1 cellular context compared by ENCODE assay signal in genomic region chr3:73148653-73149052, GRCh38.
TF ChIP-seq lines count a peak whose summit lies in the region.

No MANE protein-coding gene starts in this region.

TF ChIP-seq in HepG2, 621 proteins besides CTCF, POLR2A, EP300 and RAD21 (continued from another document):
- TF ChIP-seq ZNF160 (CRISPR knock-in tag; IDR thresholded peaks at IDR 0.05) (no peak), ZNF484 (CRISPR knock-in tag; IDR thresholded peaks at IDR 0.05; ENCODE audit: borderline replicate concordance, low read depth) (no peak), HNRNPL (IDR thresholded peaks at IDR 0.05; ENCODE audit: low read depth, low read length) (no peak), PHF21A (CRISPR knock-in tag; IDR thresholded peaks at IDR 0.05) (no peak), ZNF142 (CRISPR knock-in tag; IDR thresholded peaks at IDR 0.05) (no peak), BCLAF1 (IDR thresholded peaks at IDR 0.05) (no peak), HNF1A (IDR thresholded peaks at IDR 0.05; ENCODE audit: low read depth) (no peak), HNF1A (CRISPR knock-in tag; IDR thresholded peaks at IDR 0.05; ENCODE audit: borderline replicate concordance) (no peak), ZNF136 (CRISPR knock-in tag; IDR thresholded peaks at IDR 0.05; ENCODE audit: low read depth) (no peak), ZSCAN21 (CRISPR knock-in tag; IDR thresholded peaks at IDR 0.05; ENCODE audit: borderline replicate concordance) (no peak)
